8 cellular contexts compared by ENCODE assay signal in genomic region chr4:1520795-1521576, GRCh38.
DNase-seq lines count a peak whose midpoint lies in the region; ATAC-seq and TF ChIP-seq lines count a peak whose summit lies in the region.
"Not testable (repeated sequence)": the region's sequence is repeated elsewhere in the genome, so short reads cannot be mapped to it uniquely, and the experiment has no call there.

No MANE protein-coding gene starts in this region.

- H3K9ac ChIP-seq in trophoblast cell (ENCODE audit: low read length): not testable (repeated sequence)

- not testable (repeated sequence) for H2BK12ac ChIP-seq in trophoblast cell (ENCODE audit: low read length)

- H3K79me1 ChIP-seq in trophoblast cell (ENCODE audit: low read length): not testable (repeated sequence)

- DNase-seq in Caco-2 (peak; percentile 68 to 77), NCI-H2171 treated with DMSO at 0.1 percent for 48 hours (lab: John Stamatoyannopoulos, UW) (peak; percentile 11), T-helper 17 cell (peak in 1 of 3 donors; percentile 10), erythroblast (lab: John Stamatoyannopoulos, UW) (peak; percentile 22 to 29), left kidney (ENCODE audit: low read depth, low spot score) (peak; percentile 72), trophoblast cell (peak in 1 of 2 donors; percentile 2)

- H3K36me3 ChIP-seq in Caco-2 (ENCODE audit: control insufficient read depth, insufficient read depth, low read length); trophoblast cell (ENCODE audit: control insufficient read depth in 1 of 2, insufficient read depth in 2 of 2, low read length in 2 of 2); thymus (ENCODE audit: control insufficient read depth, insufficient read depth): not testable (repeated sequence)

- H3K27ac ChIP-seq in trophoblast cell (ENCODE audit: low read depth, low read length); thymus (ENCODE audit: low read depth): not testable (repeated sequence)

- intact Hi-C loops in Caco-2 (cut with micrococcal nuclease; ENCODE audit: unreplicated experiment): not testable (repeated sequence)

- H4K91ac ChIP-seq in trophoblast cell (ENCODE audit: low read depth, low read length): not testable (repeated sequence)

- H2AK5ac ChIP-seq in trophoblast cell (ENCODE audit: low read length): not testable (repeated sequence)

- BruUV-seq in Caco-2 (replicated peaks; lab: Mats Ljungman, UMichigan): not testable (repeated sequence)

- not testable (repeated sequence) for TF ChIP-seq CTCF in Caco-2 (IDR thresholded peaks at IDR 0.05; ENCODE audit: insufficient read depth in 1 of 2, low read depth in 1 of 2, low read length in 1 of 2, severe bottlenecking in 1 of 2, unreplicated experiment in 1 of 2)

- H2BK5ac ChIP-seq in trophoblast cell (ENCODE audit: low read depth, low read length, poor library complexity): not testable (repeated sequence)

- CTCF ChIA-PET in Caco-2 (lab: Charles Lee): not testable (repeated sequence)

- POLR2A ChIA-PET in Caco-2 (lab: Charles Lee): interaction anchor here (0.7 kb wide), 2 partner anchors 10 to 462 kb away, joined by 3 to 4 read pairs; no protein-coding TSS in a partner anchor

- H3K4me3 ChIP-seq in Caco-2 (ENCODE audit: low read depth, low read length) (peak overlapping the region; percentile 36), thymus (ENCODE audit: low read length) (peak overlapping the region; percentile 9)
- H3K4me3 ChIP-seq in trophoblast cell (ENCODE audit: low read depth, low read length): not testable (repeated sequence)

- H3K4me1 Mint-ChIP-seq in Caco-2 (ENCODE audit: low read depth, unreplicated experiment); T-helper 17 cell; activated naive CD4-positive, alpha-beta T cell treated with anti-CD3 and anti-CD28 coated beads, Interleukin-2, amount 50 U/mL, for 24 hours: not testable (repeated sequence)

- H3K18ac ChIP-seq in trophoblast cell (ENCODE audit: low read length): not testable (repeated sequence)

- H3K23ac ChIP-seq in trophoblast cell (ENCODE audit: low read length): not testable (repeated sequence)

- H3K27ac Mint-ChIP-seq in Caco-2 (ENCODE audit: unreplicated experiment); T-helper 17 cell; activated naive CD4-positive, alpha-beta T cell treated with anti-CD3 and anti-CD28 coated beads, Interleukin-2, amount 50 U/mL, for 24 hours: not testable (repeated sequence)

- H2AFZ ChIP-seq in trophoblast cell (ENCODE audit: insufficient read depth, low read length, poor library complexity): not testable (repeated sequence)

- peak overlapping the region; percentile 49 for H3K4me2 ChIP-seq in trophoblast cell (ENCODE audit: low read length)

- WGBS in trophoblast cell (ENCODE audit: extremely low coverage, insufficient coverage, insufficient read length): no CpG with 5 or more reads among the region's 79 CpGs
- WGBS in thymus: 27% methylated on average over 62 of the region's 79 CpGs

- H3K4me1 ChIP-seq in Caco-2; trophoblast cell (ENCODE audit: control insufficient read depth in 1 of 2, insufficient read depth in 2 of 2, low read length in 2 of 2); thymus (ENCODE audit: control insufficient read depth, insufficient read depth, low read length): not testable (repeated sequence)

- H3K27me3 Mint-ChIP-seq in Caco-2 (ENCODE audit: insufficient read depth, unreplicated experiment) (peaks cover 10% of the 10 kb centered on the region), T-helper 17 cell (peaks cover 17% of the 10 kb centered on the region)
- H3K27me3 Mint-ChIP-seq in activated naive CD4-positive, alpha-beta T cell treated with anti-CD3 and anti-CD28 coated beads, Interleukin-2, amount 50 U/mL, for 24 hours: peaks cover 17% of the 10 kb centered on the region

- TF ChIP-seq POLR2A in erythroblast (IDR thresholded peaks at IDR 0.05; ENCODE audit: low read length): not testable (repeated sequence)

- H2BK120ac ChIP-seq in trophoblast cell (ENCODE audit: insufficient read depth, low read length, poor library complexity): not testable (repeated sequence)

- H3K14ac ChIP-seq in trophoblast cell (ENCODE audit: low read length): not testable (repeated sequence)

- H3K4ac ChIP-seq in trophoblast cell (ENCODE audit: low read depth, low read length): not testable (repeated sequence)

- peak; percentile 53 for ATAC-seq in T-helper 17 cell

- not testable (repeated sequence) for H4K8ac ChIP-seq in trophoblast cell (ENCODE audit: low read depth, low read length)

- H3K9me3 Mint-ChIP-seq in Caco-2 (ENCODE audit: unreplicated experiment); activated naive CD4-positive, alpha-beta T cell treated with anti-CD3 and anti-CD28 coated beads, Interleukin-2, amount 50 U/mL, for 24 hours: not testable (repeated sequence)

- not testable (repeated sequence) for H3K9me3 ChIP-seq in Caco-2; T-helper 17 cell (ENCODE audit: control insufficient read depth, low read length, poor library complexity, severe bottlenecking); thymus (ENCODE audit: control insufficient read depth)
- H3K9me3 ChIP-seq in trophoblast cell (ENCODE audit: insufficient read depth, low read depth, low read length): peaks cover 14% of the 10 kb centered on the region

- not testable (repeated sequence) for H4K12ac ChIP-seq in trophoblast cell (ENCODE audit: low read depth, low read length)

- H3K4me3 Mint-ChIP-seq in Caco-2 (ENCODE audit: unreplicated experiment) (peak overlapping the region; percentile 67), T-helper 17 cell (peak overlapping the region; percentile 76)
- peak overlapping the region; percentile 39 for H3K4me3 Mint-ChIP-seq in activated naive CD4-positive, alpha-beta T cell treated with anti-CD3 and anti-CD28 coated beads, Interleukin-2, amount 50 U/mL, for 24 hours

- not testable (repeated sequence) for H3K36me3 Mint-ChIP-seq in Caco-2 (ENCODE audit: insufficient read depth, unreplicated experiment); T-helper 17 cell (ENCODE audit: low read depth); activated naive CD4-positive, alpha-beta T cell treated with anti-CD3 and anti-CD28 coated beads, Interleukin-2, amount 50 U/mL, for 24 hours

- not testable (repeated sequence) for H3K79me2 ChIP-seq in trophoblast cell (ENCODE audit: control insufficient read depth, insufficient read depth, low read length, poor library complexity)

- H3K27me3 ChIP-seq in Caco-2 (replicated peaks; ENCODE audit: control insufficient read depth, insufficient read depth, low read length): not testable (repeated sequence)
- peaks cover 16% of the 10 kb centered on the region for H3K27me3 ChIP-seq in trophoblast cell (ENCODE audit: insufficient read depth, low read length)
- H3K27me3 ChIP-seq in thymus (ENCODE audit: control insufficient read depth, insufficient read depth): peaks cover 24% of the 10 kb centered on the region
